In genomic region chr17:74453665-74454196, GRCh38 we compare ENCODE assay signal across 8 cellular contexts. TPM values are rescaled to one million over a fixed set of nuclear protein-coding genes. Genes with fewer than 3 reads are reported as not detected.
A peak's percentile ranks its signal among the peaks of the same experiment; 100 is the strongest.
DNase-seq lines count a peak whose midpoint lies in the region; ATAC-seq and TF ChIP-seq lines count a peak whose summit lies in the region.

No MANE protein-coding gene starts in this region.

- H3K4me3 Mint-ChIP-seq in activated T-cell treated with anti-CD3 and anti-CD28 coated beads, Interleukin-2, amount 50 U/mL, for 24 hours = no peak overlapping the region

- peaks cover 5% of the 10 kb centered on the region for H3K27me3 ChIP-seq in neural cell (ENCODE audit: insufficient read depth, low read depth, low read length)

- H3K4me3 ChIP-seq in neural cell (ENCODE audit: low read length) (peak overlapping the region; percentile 53), urinary bladder (ENCODE audit: low read depth, low read length) (peak overlapping the region; percentile 36)

- peaks cover 15% of the 10 kb centered on the region for H3K4me1 Mint-ChIP-seq in activated T-cell treated with anti-CD3 and anti-CD28 coated beads, Interleukin-2, amount 50 U/mL, for 24 hours (ENCODE audit: low read depth)

- no peak overlapping the region for H3K27ac Mint-ChIP-seq in activated T-cell treated with anti-CD3 and anti-CD28 coated beads, Interleukin-2, amount 50 U/mL, for 24 hours

- H3K36me3 ChIP-seq in neural cell (ENCODE audit: insufficient read depth, low read length) (no peaks in the 10 kb centered on the region), urinary bladder (ENCODE audit: insufficient read depth) (no peaks in the 10 kb centered on the region)

- H2AFZ ChIP-seq in neural cell (ENCODE audit: low read depth, low read length) = no peak overlapping the region

- WGBS in urinary bladder = 3% methylated on average over 43 of the region's 43 CpGs

- peak overlapping the region; percentile 38 for H3K9ac ChIP-seq in neural cell (ENCODE audit: low read length)

- H3K27ac ChIP-seq in neural cell (ENCODE audit: low read length) = no peak overlapping the region
- H3K27ac ChIP-seq in urinary bladder (ENCODE audit: low read depth) = no peak overlapping the region

- peaks cover 14% of the 10 kb centered on the region for H3K27me3 Mint-ChIP-seq in activated T-cell treated with anti-CD3 and anti-CD28 coated beads, Interleukin-2, amount 50 U/mL, for 24 hours

- H3K4me2 ChIP-seq in neural cell (ENCODE audit: low read length) = no peak overlapping the region

- peaks cover 3% of the 10 kb centered on the region for H3K4me1 ChIP-seq in urinary bladder (ENCODE audit: insufficient read depth)

- H3K9me2 ChIP-seq in neural cell (ENCODE audit: insufficient read depth, low read length) = no peaks in the 10 kb centered on the region

- no peak for TF ChIP-seq RAD21 in neural cell (conservative IDR thresholded peaks at IDR 0.05)

- no peaks in the 10 kb centered on the region for H3K9me3 ChIP-seq in neural cell (ENCODE audit: low read length)

- H3K36me3 Mint-ChIP-seq in activated T-cell treated with anti-CD3 and anti-CD28 coated beads, Interleukin-2, amount 50 U/mL, for 24 hours (ENCODE audit: low read depth) = no peaks in the 10 kb centered on the region

- peak; percentile 78 for ATAC-seq in HG03520 (IDR thresholded peaks at IDR 0.05; ENCODE audit: unreplicated experiment)
- peak; percentile 83 to 86 for ATAC-seq in activated CD4-positive, CD25-positive, alpha-beta regulatory T cell treated with anti-CD3 and anti-CD28 coated beads, Interleukin-2, amount 50 U/mL, for 24 hours

- TF ChIP-seq CTCF in neural cell (IDR thresholded peaks at IDR 0.05; ENCODE audit: poor library complexity, severe bottlenecking) = no peak

- H4K20me1 ChIP-seq in neural cell (ENCODE audit: insufficient read depth) = no peaks in the 10 kb centered on the region

- DNase-seq in activated T-cell treated with anti-CD3 and anti-CD28 coated beads for 1 hour (ENCODE audit: low read depth) (peak; percentile 56), epidermal melanocyte (ENCODE audit: insufficient read length, low spot score) (peak; percentile 94), NCI-H2227 treated with DMSO at 0.1 percent for 48 hours (lab: John Stamatoyannopoulos, UW) (no peak)
- DNase-seq in activated T-cell treated with anti-CD3 and anti-CD28 coated beads, Interleukin-2, amount 50 U/mL, for 24 hours = no peak

- no peaks in the 10 kb centered on the region for H3K9me3 Mint-ChIP-seq in activated T-cell treated with anti-CD3 and anti-CD28 coated beads, Interleukin-2, amount 50 U/mL, for 24 hours

- TF ChIP-seq EP300 in neural cell (conservative IDR thresholded peaks at IDR 0.05; ENCODE audit: poor library complexity, severe bottlenecking) = no peak

- no peaks in the 10 kb centered on the region for H3K79me2 ChIP-seq in neural cell (replicated peaks; ENCODE audit: insufficient read depth, low read length)

- no peaks in the 10 kb centered on the region for H3F3A ChIP-seq in neural cell (ENCODE audit: insufficient read depth, low read length, poor library complexity, severe bottlenecking)

TF ChIP-seq in neural cell, 6 proteins besides CTCF, POLR2A, EP300 and RAD21:
- TF ChIP-seq TAF1 (IDR thresholded peaks at IDR 0.05; ENCODE audit: low read depth) = no peak
- TF ChIP-seq POLR2AphosphoS5 (IDR thresholded peaks at IDR 0.05) = no peak
- no peak for TF ChIP-seq MXI1 (conservative IDR thresholded peaks at IDR 0.05; ENCODE audit: poor library complexity, severe bottlenecking)
- TF ChIP-seq, protein P1, sequence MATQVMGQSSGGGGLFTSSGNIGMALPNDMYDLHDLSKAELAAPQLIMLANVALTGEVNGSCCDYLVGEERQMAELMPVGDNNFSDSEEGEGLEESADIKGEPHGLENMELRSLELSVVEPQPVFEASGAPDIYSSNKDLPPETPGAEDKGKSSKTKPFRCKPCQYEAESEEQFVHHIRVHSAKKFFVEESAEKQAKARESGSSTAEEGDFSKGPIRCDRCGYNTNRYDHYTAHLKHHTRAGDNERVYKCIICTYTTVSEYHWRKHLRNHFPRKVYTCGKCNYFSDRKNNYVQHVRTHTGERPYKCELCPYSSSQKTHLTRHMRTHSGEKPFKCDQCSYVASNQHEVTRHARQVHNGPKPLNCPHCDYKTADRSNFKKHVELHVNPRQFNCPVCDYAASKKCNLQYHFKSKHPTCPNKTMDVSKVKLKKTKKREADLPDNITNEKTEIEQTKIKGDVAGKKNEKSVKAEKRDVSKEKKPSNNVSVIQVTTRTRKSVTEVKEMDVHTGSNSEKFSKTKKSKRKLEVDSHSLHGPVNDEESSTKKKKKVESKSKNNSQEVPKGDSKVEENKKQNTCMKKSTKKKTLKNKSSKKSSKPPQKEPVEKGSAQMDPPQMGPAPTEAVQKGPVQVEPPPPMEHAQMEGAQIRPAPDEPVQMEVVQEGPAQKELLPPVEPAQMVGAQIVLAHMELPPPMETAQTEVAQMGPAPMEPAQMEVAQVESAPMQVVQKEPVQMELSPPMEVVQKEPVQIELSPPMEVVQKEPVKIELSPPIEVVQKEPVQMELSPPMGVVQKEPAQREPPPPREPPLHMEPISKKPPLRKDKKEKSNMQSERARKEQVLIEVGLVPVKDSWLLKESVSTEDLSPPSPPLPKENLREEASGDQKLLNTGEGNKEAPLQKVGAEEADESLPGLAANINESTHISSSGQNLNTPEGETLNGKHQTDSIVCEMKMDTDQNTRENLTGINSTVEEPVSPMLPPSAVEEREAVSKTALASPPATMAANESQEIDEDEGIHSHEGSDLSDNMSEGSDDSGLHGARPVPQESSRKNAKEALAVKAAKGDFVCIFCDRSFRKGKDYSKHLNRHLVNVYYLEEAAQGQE (IDR thresholded peaks at IDR 0.05; ENCODE audit: borderline replicate concordance) = no peak
- no peak for TF ChIP-seq EZH2 (IDR thresholded peaks at IDR 0.05; ENCODE audit: borderline replicate concordance, insufficient read depth, low read length, poor library complexity, severe bottlenecking)
- no peak for TF ChIP-seq SMC3 (conservative IDR thresholded peaks at IDR 0.05; ENCODE audit: poor library complexity)
TF ChIP-seq in neural cell: peak in this region for 0.

RNA-seq across cellular contexts. Expression of gene CD300A, which starts 12.7 kb away (rescaled TPM):
- polyA plus RNA-seq in neural cell (0.35 TPM in 1 of 2 replicates, not detected in the other), urinary bladder (5.2 TPM)
- polyA minus RNA-seq in neural cell = not detected in 2 replicates
- total RNA-seq in urinary bladder = 2.7 TPM

RNA-seq across cellular contexts. Expression of gene GPRC5C, which starts 21.8 kb away (rescaled TPM):
- polyA plus RNA-seq in neural cell = 10.8 and 12.8 TPM in 2 replicates
- 7.5 and 8.1 TPM in 2 replicates for polyA minus RNA-seq in neural cell
- total RNA-seq in urinary bladder = 27.0 TPM
- 40.6 TPM for polyA plus RNA-seq in urinary bladder

Comparison
In these comparisons a context has a peak if more than half of its experiments do, and no peak if none do; other contexts are left out.
1. DNase-seq: peak in activated T-cell treated with anti-CD3 and anti-CD28 coated beads for 1 hour (single experiment) and epidermal melanocyte (single experiment); none in activated T-cell treated with anti-CD3 and anti-CD28 coated beads, Interleukin-2, amount 50 U/mL, for 24 hours (single experiment) and NCI-H2227 treated with DMSO at 0.1 percent for 48 hours (single experiment).